ENCODE assay signal across 8 cellular contexts in genomic region chr7:116862234-116863167, GRCh38. TPM values are rescaled to one million over a fixed set of nuclear protein-coding genes. Genes with fewer than 3 reads are reported as not detected.
DNase-seq lines count a peak whose midpoint lies in the region; ATAC-seq and TF ChIP-seq lines count a peak whose summit lies in the region.

TSS of gene CAPZA2 (plus strand) at chr7:116862587. CDS start at chr7:116862612, 25 bp downstream.

- no peaks in the 10 kb centered on the region for H3K9me2 ChIP-seq in MM.1S (replicated peaks; ENCODE audit: insufficient read depth, low read length)
- H3K9me2 ChIP-seq in neural cell (ENCODE audit: insufficient read depth, low read length), result no peaks in the 10 kb centered on the region

- H3K27me3 Mint-ChIP-seq in stimulated activated naive CD8-positive, alpha-beta T cell treated with anti-CD3 and anti-CD28 coated beads, Interleukin-15, amount 100 ng/mL, for 72 hours, result peaks cover 17% of the 10 kb centered on the region

- peak; percentile 65 for TF ChIP-seq EP300 in neural cell (conservative IDR thresholded peaks at IDR 0.05; ENCODE audit: poor library complexity, severe bottlenecking)

- peak within 1 kb of the TSS; percentile 97 for H3K4me3 ChIP-seq in MM.1S (ENCODE audit: low read length)
- peak within 1 kb of the TSS; percentile 85 for H3K4me3 ChIP-seq in fibroblast of the aortic adventitia (ENCODE audit: low read depth, low read length)
- peak within 1 kb of the TSS; percentile 83 for H3K4me3 ChIP-seq in neural cell (ENCODE audit: low read length)

- DNase-seq in GM03348 (ENCODE audit: low spot score) (peak; percentile 100), HCEC 1CT (peak; percentile 93), MM.1S (peak; percentile 97), SHP77 treated with DMSO at 0.1 percent for 48 hours (lab: John Stamatoyannopoulos, UW) (peak; percentile 66), fibroblast of the aortic adventitia (ENCODE audit: low read depth) (peak; percentile 80)
- DNase-seq in activated effector memory CD4-positive, alpha-beta T cell treated with anti-CD3 and anti-CD28 coated beads, Interleukin-2, amount 50 U/mL, for 16 hours, result peak; percentile 98
- peak; percentile 94 to 97 for DNase-seq in stimulated activated naive CD8-positive, alpha-beta T cell treated with anti-CD3 and anti-CD28 coated beads, Interleukin-15, amount 100 ng/mL, for 72 hours

- H3K79me2 ChIP-seq in MM.1S (ENCODE audit: low read length) (peaks cover 50% of the 10 kb centered on the region), neural cell (replicated peaks; ENCODE audit: insufficient read depth, low read length) (peaks cover 43% of the 10 kb centered on the region)

- H3K27ac ChIP-seq in MM.1S (ENCODE audit: low read length) (peak within 1 kb of the TSS; percentile 83), neural cell (ENCODE audit: low read length) (peak within 1 kb of the TSS; percentile 98)

- H3K9me3 ChIP-seq in MM.1S (replicated peaks; ENCODE audit: insufficient read depth, low read length) (no peaks in the 10 kb centered on the region), neural cell (ENCODE audit: low read length) (no peaks in the 10 kb centered on the region)

- ATAC-seq in stimulated activated naive CD8-positive, alpha-beta T cell treated with anti-CD3 and anti-CD28 coated beads, Interleukin-15, amount 100 ng/mL, for 72 hours, result peak; percentile 93

- TF ChIP-seq CTCF in MM.1S (IDR thresholded peaks at IDR 0.05; ENCODE audit: low read length), result peak; percentile 30
- TF ChIP-seq CTCF in fibroblast of the aortic adventitia (IDR thresholded peaks at IDR 0.05; ENCODE audit: insufficient read depth, low read length), result peak; percentile 54
- peak; percentile 66 for TF ChIP-seq CTCF in neural cell (IDR thresholded peaks at IDR 0.05; ENCODE audit: poor library complexity, severe bottlenecking)

- H4K20me1 ChIP-seq in MM.1S (ENCODE audit: insufficient read depth, low read length) (peaks cover 24% of the 10 kb centered on the region), neural cell (ENCODE audit: insufficient read depth) (no peaks in the 10 kb centered on the region)

- H3K9ac ChIP-seq in MM.1S (ENCODE audit: low read length) (peak within 1 kb of the TSS; percentile 90), neural cell (ENCODE audit: low read length) (peak within 1 kb of the TSS; percentile 98)

- H2AFZ ChIP-seq in MM.1S (ENCODE audit: low read length), result peak within 1 kb of the TSS; percentile 92
- H2AFZ ChIP-seq in neural cell (ENCODE audit: low read depth, low read length), result peak within 1 kb of the TSS; percentile 68

- H3K4me2 ChIP-seq in MM.1S (ENCODE audit: low read depth, low read length) (peak within 1 kb of the TSS; percentile 79), neural cell (ENCODE audit: low read length) (peak within 1 kb of the TSS; percentile 97)

- H3K36me3 ChIP-seq in MM.1S (replicated peaks; ENCODE audit: insufficient read depth, low read length), result no peaks in the 10 kb centered on the region
- H3K36me3 ChIP-seq in neural cell (ENCODE audit: insufficient read depth, low read length), result no peaks in the 10 kb centered on the region

- H3K4me1 Mint-ChIP-seq in stimulated activated naive CD8-positive, alpha-beta T cell treated with anti-CD3 and anti-CD28 coated beads, Interleukin-15, amount 100 ng/mL, for 72 hours, result peaks cover 45% of the 10 kb centered on the region

- peaks cover 15% of the 10 kb centered on the region for H3F3A ChIP-seq in MM.1S (ENCODE audit: insufficient read depth, low read length)
- peaks cover 3% of the 10 kb centered on the region for H3F3A ChIP-seq in neural cell (ENCODE audit: insufficient read depth, low read length, poor library complexity, severe bottlenecking)

- peak; percentile 20 for TF ChIP-seq RAD21 in neural cell (conservative IDR thresholded peaks at IDR 0.05)

- H3K9me3 Mint-ChIP-seq in stimulated activated naive CD8-positive, alpha-beta T cell treated with anti-CD3 and anti-CD28 coated beads, Interleukin-15, amount 100 ng/mL, for 72 hours, result no peaks in the 10 kb centered on the region

- no peaks in the 10 kb centered on the region for H3K27me3 ChIP-seq in MM.1S (replicated peaks; ENCODE audit: insufficient read depth, low read length)
- no peaks in the 10 kb centered on the region for H3K27me3 ChIP-seq in neural cell (ENCODE audit: insufficient read depth, low read depth, low read length)

- H3K27ac Mint-ChIP-seq in stimulated activated naive CD8-positive, alpha-beta T cell treated with anti-CD3 and anti-CD28 coated beads, Interleukin-15, amount 100 ng/mL, for 72 hours, result peak within 1 kb of the TSS; percentile 99 to 100

- H3K4me1 ChIP-seq in MM.1S (ENCODE audit: low read length), result peaks cover 33% of the 10 kb centered on the region

- peak within 1 kb of the TSS; percentile 93 to 100 for H3K4me3 Mint-ChIP-seq in stimulated activated naive CD8-positive, alpha-beta T cell treated with anti-CD3 and anti-CD28 coated beads, Interleukin-15, amount 100 ng/mL, for 72 hours

TF ChIP-seq in neural cell, 6 proteins besides CTCF, POLR2A, EP300 and RAD21:
- TF ChIP-seq POLR2AphosphoS5 (IDR thresholded peaks at IDR 0.05) (peak; percentile 98), MXI1 (conservative IDR thresholded peaks at IDR 0.05; ENCODE audit: poor library complexity, severe bottlenecking) (peak; percentile 64), TAF1 (IDR thresholded peaks at IDR 0.05; ENCODE audit: low read depth) (peak; percentile 98), SMC3 (conservative IDR thresholded peaks at IDR 0.05; ENCODE audit: poor library complexity) (no peak), EZH2 (IDR thresholded peaks at IDR 0.05; ENCODE audit: borderline replicate concordance, insufficient read depth, low read length, poor library complexity, severe bottlenecking) (no peak), REST (IDR thresholded peaks at IDR 0.05; ENCODE audit: borderline replicate concordance) (peak; percentile 95)

RNA-seq across cellular contexts. Expression of gene CAPZA2, which starts in this region (rescaled TPM):
- 174 and 246 TPM in 2 replicates for total RNA-seq in fibroblast of the aortic adventitia (ENCODE audit: low replicate concordance)
- polyA plus RNA-seq in neural cell, result 129 and 191 TPM in 2 replicates
- polyA minus RNA-seq in neural cell, result 206 and 213 TPM in 2 replicates

Comparison
In these comparisons a context has a peak if more than half of its experiments do, and no peak if none do; other contexts are left out.
1. Peak in every context shown above with its lines: DNase-seq, ATAC-seq, H3K4me3 ChIP-seq and H3K27ac ChIP-seq.